Comparison of ENCODE assay signal across 30 cellular contexts in genomic region chr7:81441750-81442149, GRCh38.
"Had no signal": no experiment of that assay in that cellular context is flagged by ENCODE, and none has a peak within 500 bp of the region (broad histone marks: within the 10 kb centered on the region; RNA-seq: fewer than 3 reads in every experiment).

No MANE protein-coding gene starts in this region.

- H3K36me3 ChIP-seq: esophagus squamous epithelium had no signal

- H3K9me3 ChIP-seq: esophagus squamous epithelium had no signal

- H3K27ac ChIP-seq: esophagus squamous epithelium, VCaP had no signal

- FAIRE-seq: colon, frontal cortex had no signal

- ATAC-seq: activated CD8-positive, alpha-beta T cell treated with anti-CD3 and anti-CD28 coated beads for 36 hours; activated T-cell treated with anti-CD3 and anti-CD28 coated beads, Interleukin-2, amount 50 U/mL, for 4 hours; activated T-helper 17 cell treated with anti-CD3 and anti-CD28 coated beads, Interleukin-2, amount 50 U/mL, for 72 hours; effector memory CD8-positive, alpha-beta T cell; T-helper 17 cell; WTC11 had no signal

- DNase-seq: activated CD4-positive, alpha-beta T cell treated with anti-CD3 and anti-CD28 coated beads for 1 hour; activated CD4-positive, alpha-beta T cell treated with anti-CD3 and anti-CD28 coated beads for 48 hours; activated CD4-positive, alpha-beta T cell treated with anti-CD3 and anti-CD28 coated beads, Interleukin-2, amount 50 U/mL, for 1 hour; activated CD4-positive, alpha-beta T cell treated with anti-CD3 and anti-CD28 coated beads, Interleukin-2, amount 50 U/mL, for 48 hours; activated CD8-positive, alpha-beta memory T cell treated with anti-CD3 and anti-CD28 coated beads for 24 hours; activated CD8-positive, alpha-beta T cell treated with anti-CD3 and anti-CD28 coated beads for 36 hours; activated effector memory CD4-positive, alpha-beta T cell treated with Interleukin-2 at 50 U/mL for 16 hours; activated gamma-delta T cell treated with Interleukin-2 at 50 U/mL for 16 hours; activated naive CD4-positive, alpha-beta T cell treated with anti-CD3 and anti-CD28 coated beads, Interleukin-2, amount 50 U/mL, for 16 hours; activated naive CD4-positive, alpha-beta T cell treated with Interleukin-2 at 50 U/mL for 16 hours; activated T-cell treated with anti-CD3 and anti-CD28 coated beads, Interleukin-2, amount 50 U/mL, for 4 hours; amniotic stem cell; anterior cingulate cortex; caudate nucleus; cortex of kidney; dermis blood vessel endothelial cell; effector CD4-positive, alpha-beta T cell; effector memory CD8-positive, alpha-beta T cell; esophagus squamous epithelium; foreskin fibroblast; head of caudate nucleus; SW 1271; T-helper 1 cell; T-helper 17 cell; T1000 had no signal

- H3K4me1 ChIP-seq: esophagus squamous epithelium had no signal

- H3K27me3 ChIP-seq: esophagus squamous epithelium had no signal

- H3K4me3 ChIP-seq: esophagus squamous epithelium had no signal
